33 cellular contexts compared by ENCODE assay signal in genomic region chr4:100880012-100880411, GRCh38.
DNase-seq lines count a peak whose midpoint lies in the region; ATAC-seq, FAIRE-seq and TF ChIP-seq lines count a peak whose summit lies in the region.
"Had no signal": no experiment of that assay in that cellular context is flagged by ENCODE, and none has a peak within 500 bp of the region (broad histone marks: within the 10 kb centered on the region; RNA-seq: fewer than 3 reads in every experiment).

No MANE protein-coding gene starts in this region.

- H3K9me2 ChIP-seq in GM23338 (ENCODE audit: insufficient read depth): peaks cover 12% of the 10 kb centered on the region

- H3K4me2 ChIP-seq in GM23338 (no peak overlapping the region), astrocyte (ENCODE audit: low read length) (no peak overlapping the region)
- H3K4me2 ChIP-seq: PC-9 had no signal

- H3K27me3 ChIP-seq in GM23338 (ENCODE audit: insufficient read depth) (no peaks in the 10 kb centered on the region), astrocyte (ENCODE audit: insufficient read depth, low read length) (no peaks in the 10 kb centered on the region), MG63 (no peaks in the 10 kb centered on the region)
- H3K27me3 ChIP-seq in naive thymus-derived CD4-positive, alpha-beta T cell (ENCODE audit: control insufficient read depth in 2 of 2, insufficient read depth in 2 of 2, low read length in 2 of 2): no peaks in the 10 kb centered on the region
- H3K27me3 ChIP-seq: ascending aorta had no signal

- no peaks in the 10 kb centered on the region for H3K9me3 Mint-ChIP-seq in GM23338
- H3K9me3 Mint-ChIP-seq in astrocyte (ENCODE audit: unreplicated experiment): peaks cover 4% of the 10 kb centered on the region
- H3K9me3 Mint-ChIP-seq in naive thymus-derived CD4-positive, alpha-beta T cell: peaks cover 0 to 7% (median 0%) of the 10 kb centered on the region in 11 donors
- H3K9me3 Mint-ChIP-seq: activated naive CD8-positive, alpha-beta T cell treated with anti-CD3 and anti-CD28 coated beads for 36 hours; effector memory CD8-positive, alpha-beta T cell; IgD-negative memory B cell; T-helper 2 cell treated with Interferon-gamma antibody and Interleukin-4, amounts not matched to agents 5 μg/mL and 100 μg/mL, for 36 hours had no signal

- H3K4me3 Mint-ChIP-seq in GM23338 (no peak overlapping the region), astrocyte (ENCODE audit: unreplicated experiment) (no peak overlapping the region)
- H3K4me3 Mint-ChIP-seq in naive thymus-derived CD4-positive, alpha-beta T cell: no peak overlapping the region
- H3K4me3 Mint-ChIP-seq: activated naive CD8-positive, alpha-beta T cell treated with anti-CD3 and anti-CD28 coated beads for 36 hours; effector memory CD8-positive, alpha-beta T cell; IgD-negative memory B cell; naive thymus-derived CD8-positive, alpha-beta T cell; T-helper 2 cell treated with Interferon-gamma antibody and Interleukin-4, amounts not matched to agents 5 μg/mL and 100 μg/mL, for 36 hours had no signal

- intact Hi-C loops in naive thymus-derived CD4-positive, alpha-beta T cell (cut with micrococcal nuclease): no loop called here

- no peak overlapping the region for H3K27ac ChIP-seq in GM23338 (ENCODE audit: low read depth)
- H3K27ac ChIP-seq in astrocyte (ENCODE audit: low read depth, low read length): no peak overlapping the region
- H3K27ac ChIP-seq in naive thymus-derived CD4-positive, alpha-beta T cell (ENCODE audit: low read depth, low read length): no peak overlapping the region
- H3K27ac ChIP-seq: ascending aorta, GM23248, PC-9, prostate gland, WERI-Rb-1 had no signal

- CTCF ChIA-PET in naive thymus-derived CD4-positive, alpha-beta T cell (lab: Charles Lee): no interaction called here

- H3K4me3 ChIP-seq in GM23338: no peak overlapping the region
- no peak overlapping the region for H3K4me3 ChIP-seq in astrocyte (ENCODE audit: insufficient read depth, low read depth, low read length)
- no peak overlapping the region for H3K4me3 ChIP-seq in MG63
- no peak overlapping the region for H3K4me3 ChIP-seq in naive thymus-derived CD4-positive, alpha-beta T cell (ENCODE audit: low read length)
- H3K4me3 ChIP-seq: ascending aorta, GM23248, PC-9, prostate gland had no signal

- H3K27me3 Mint-ChIP-seq in GM23338 (ENCODE audit: insufficient read depth, low read depth, poor library complexity) (no peaks in the 10 kb centered on the region), astrocyte (ENCODE audit: low read depth, unreplicated experiment) (no peaks in the 10 kb centered on the region)
- H3K27me3 Mint-ChIP-seq in naive thymus-derived CD4-positive, alpha-beta T cell: peaks cover 0 to 18% (median 0%) of the 10 kb centered on the region in 5 donors
- H3K27me3 Mint-ChIP-seq: activated naive CD8-positive, alpha-beta T cell treated with anti-CD3 and anti-CD28 coated beads for 36 hours; effector memory CD8-positive, alpha-beta T cell; IgD-negative memory B cell had no signal

- H3K27ac Mint-ChIP-seq in GM23338 (no peak overlapping the region), astrocyte (ENCODE audit: unreplicated experiment) (no peak overlapping the region)
- H3K27ac Mint-ChIP-seq in naive thymus-derived CD4-positive, alpha-beta T cell: no peak overlapping the region
- H3K27ac Mint-ChIP-seq: activated naive CD8-positive, alpha-beta T cell treated with anti-CD3 and anti-CD28 coated beads for 36 hours; effector memory CD8-positive, alpha-beta T cell; IgD-negative memory B cell; naive thymus-derived CD8-positive, alpha-beta T cell; T-helper 2 cell treated with Interferon-gamma antibody and Interleukin-4, amounts not matched to agents 5 μg/mL and 100 μg/mL, for 36 hours had no signal

- H3F3A ChIP-seq in GM23338 (replicated peaks; ENCODE audit: low read depth): no peaks in the 10 kb centered on the region

- POLR2A ChIA-PET in naive thymus-derived CD4-positive, alpha-beta T cell (lab: Charles Lee): no interaction called here

- H3K4me1 ChIP-seq in GM23338 (ENCODE audit: insufficient read depth) (no peaks in the 10 kb centered on the region), astrocyte (ENCODE audit: insufficient read depth, low read length) (no peaks in the 10 kb centered on the region)
- no peaks in the 10 kb centered on the region for H3K4me1 ChIP-seq in naive thymus-derived CD4-positive, alpha-beta T cell (ENCODE audit: control insufficient read depth in 2 of 2, insufficient read depth in 2 of 2, low read length in 2 of 2)
- H3K4me1 ChIP-seq: ascending aorta, prostate gland had no signal

- H3K9me3 ChIP-seq in astrocyte (ENCODE audit: insufficient read depth, low read depth, low read length): no peaks in the 10 kb centered on the region
- no peaks in the 10 kb centered on the region for H3K9me3 ChIP-seq in MG63
- H3K9me3 ChIP-seq in naive thymus-derived CD4-positive, alpha-beta T cell (ENCODE audit: control insufficient read depth in 2 of 3, low read length in 3 of 3): no peaks in the 10 kb centered on the region
- H3K9me3 ChIP-seq: ascending aorta, prostate gland had no signal

- H2AFZ ChIP-seq in GM23338 (peak overlapping the region; percentile 66; the same call in 1 of the 2 replicates), astrocyte (ENCODE audit: low read depth, low read length) (no peak overlapping the region)
- H2AFZ ChIP-seq: GM23248, PC-9 had no signal

- no peak for ATAC-seq in GM23338
- ATAC-seq in naive thymus-derived CD4-positive, alpha-beta T cell: no peak
- ATAC-seq: effector memory CD8-positive, alpha-beta T cell; naive thymus-derived CD8-positive, alpha-beta T cell had no signal

- H4K20me1 ChIP-seq in GM23338 (replicated peaks; ENCODE audit: insufficient read depth) (no peaks in the 10 kb centered on the region), astrocyte (ENCODE audit: insufficient read depth, low read length) (no peaks in the 10 kb centered on the region)

- DNase-seq in GM23338 (ENCODE audit: low spot score) (peak; percentile 23), NCI-H226 (peak; percentile 51), astrocyte (ENCODE audit: low read depth) (peak; percentile 4), iPS-NIHi7 (ENCODE audit: extremely low spot score) (peak; percentile 22), MG63 (no peak), D341Med (ENCODE audit: low spot score) (no peak)
- no peak for DNase-seq in naive thymus-derived CD4-positive, alpha-beta T cell
- DNase-seq: activated CD4-positive, alpha-beta T cell treated with anti-CD3 and anti-CD28 coated beads, Interleukin-2, amount 50 U/mL, for 1 hour; activated effector memory CD4-positive, alpha-beta T cell treated with anti-CD3 and anti-CD28 coated beads, Interleukin-2, amount 50 U/mL, for 16 hours; activated naive CD8-positive, alpha-beta T cell treated with anti-CD3 and anti-CD28 coated beads for 36 hours; activated T-cell treated with anti-CD3 and anti-CD28 coated beads, Interleukin-2, amount 50 U/mL, for 1 hour; C1 segment of cervical spinal cord; central memory CD4-positive, alpha-beta T cell; COR-L47; cortex of kidney; DND-41; effector memory CD8-positive, alpha-beta T cell; foreskin fibroblast; GM23248; midbrain; naive thymus-derived CD8-positive, alpha-beta T cell; NCI-H1092; NCI-H1694 treated with DMSO at 0.1 percent for 48 hours; NCI-H524; NK-92 treated with Interleukin-12 subunit alpha and Interleukin-12 subunit beta, amount 100 ng/mL, for 24 hours; occipital lobe; PC-9; stimulated activated CD4-positive, alpha-beta T cell treated with anti-CD3 and anti-CD28 coated beads, Interleukin-4, amount 100 ng/mL, for 24 hours; WERI-Rb-1 had no signal

- no peaks in the 10 kb centered on the region for H3K79me2 ChIP-seq in GM23338 (replicated peaks; ENCODE audit: insufficient read depth)
- no peaks in the 10 kb centered on the region for H3K79me2 ChIP-seq in astrocyte (ENCODE audit: insufficient read depth, low read length)

- H3K9ac ChIP-seq in astrocyte (ENCODE audit: low read length): no peak overlapping the region
- H3K9ac ChIP-seq: GM23248 had no signal

- H3K4me1 Mint-ChIP-seq in GM23338 (no peaks in the 10 kb centered on the region), astrocyte (ENCODE audit: low read depth, unreplicated experiment) (peaks cover 3% of the 10 kb centered on the region)
- no peaks in the 10 kb centered on the region for H3K4me1 Mint-ChIP-seq in naive thymus-derived CD4-positive, alpha-beta T cell
- H3K4me1 Mint-ChIP-seq: activated naive CD8-positive, alpha-beta T cell treated with anti-CD3 and anti-CD28 coated beads for 36 hours; IgD-negative memory B cell; naive thymus-derived CD8-positive, alpha-beta T cell had no signal

- TF ChIP-seq CTCF in GM23338 (conservative IDR thresholded peaks at IDR 0.05; ENCODE audit: low read depth in 2 of 2) (no peak), astrocyte (IDR thresholded peaks at IDR 0.05; ENCODE audit: insufficient read depth, low read depth, low read length) (no peak)

- no peak for FAIRE-seq in astrocyte (lab: Jason Lieb, UNC)

- no peaks in the 10 kb centered on the region for H3K36me3 Mint-ChIP-seq in GM23338 (ENCODE audit: low read depth)
- H3K36me3 Mint-ChIP-seq in astrocyte (ENCODE audit: low read depth, unreplicated experiment): no peaks in the 10 kb centered on the region
- no peaks in the 10 kb centered on the region for H3K36me3 Mint-ChIP-seq in naive thymus-derived CD4-positive, alpha-beta T cell
- H3K36me3 Mint-ChIP-seq: activated naive CD8-positive, alpha-beta T cell treated with anti-CD3 and anti-CD28 coated beads for 36 hours; naive thymus-derived CD8-positive, alpha-beta T cell had no signal

- no peaks in the 10 kb centered on the region for H3K36me3 ChIP-seq in GM23338 (ENCODE audit: insufficient read depth)
- H3K36me3 ChIP-seq in astrocyte (ENCODE audit: insufficient read depth, low read length): no peaks in the 10 kb centered on the region
- no peaks in the 10 kb centered on the region for H3K36me3 ChIP-seq in MG63
- no peaks in the 10 kb centered on the region for H3K36me3 ChIP-seq in naive thymus-derived CD4-positive, alpha-beta T cell (ENCODE audit: control insufficient read depth in 2 of 3, insufficient read depth in 3 of 3, low read length in 3 of 3)
- H3K36me3 ChIP-seq: ascending aorta, prostate gland, WERI-Rb-1 had no signal

TF ChIP-seq in GM23338, 12 proteins besides CTCF, POLR2A, EP300 and RAD21:
- no peak for TF ChIP-seq POLR2AphosphoS5 (IDR thresholded peaks at IDR 0.05; ENCODE audit: low read depth)
- TF ChIP-seq ZNF331 (CRISPR knock-in tag; IDR thresholded peaks at IDR 0.05; ENCODE audit: low read depth): no peak
- TF ChIP-seq CREB1 (CRISPR knock-in tag; IDR thresholded peaks at IDR 0.05; ENCODE audit: low read depth): no peak
- TF ChIP-seq ETS1 (IDR thresholded peaks at IDR 0.05): no peak
TF ChIP-seq in GM23338: peak in this region for 0.

Comparison
In these comparisons a context has a peak if more than half of its experiments do, and no peak if none do; other contexts are left out.
1. DNase-seq: peak in GM23338 (single experiment), NCI-H226 (single experiment), astrocyte (single experiment) and iPS-NIHi7 (single experiment); none in MG63 (single experiment), naive thymus-derived CD4-positive, alpha-beta T cell (0 of 9) and D341Med (single experiment).